Comparison of ENCODE assay signal across 8 cellular contexts in genomic region chr1:17661546-17662157, GRCh38.
DNase-seq lines count a peak whose midpoint lies in the region; ATAC-seq, FAIRE-seq and TF ChIP-seq lines count a peak whose summit lies in the region.

No MANE protein-coding gene starts in this region.

- peak; percentile 64 for DNase-seq in BE2C
- DNase-seq in GM18507 (ENCODE audit: extremely low spot score, insufficient read length, low read depth): peak; percentile 36
- peak; percentile 60 for DNase-seq in PC-3
- peak; percentile 82 for DNase-seq in activated effector memory CD4-positive, alpha-beta T cell treated with anti-CD3 and anti-CD28 coated beads, Interleukin-2, amount 50 U/mL, for 16 hours
- peak; percentile 77 to 89 for DNase-seq in aorta

- H3K9ac ChIP-seq in PC-3 (ENCODE audit: low read length) (no peak overlapping the region), parathyroid adenoma (no peak overlapping the region)

- WGBS in gastroesophageal sphincter (ENCODE audit: low coverage in 1 of 2), 2 donors: 80% methylated on average over 7 of the region's 15 CpGs; no CpG with 5 or more reads in 1 of the 2 donors
- WGBS in aorta, 2 donors: 48 to 49% methylated on average over 15 of the region's 15 CpGs

- no peaks in the 10 kb centered on the region for H3K9me2 ChIP-seq in PC-3 (replicated peaks; ENCODE audit: low read length)

- H2AFZ ChIP-seq in PC-3 (ENCODE audit: low read length): no peak overlapping the region
- no peak overlapping the region for H2AFZ ChIP-seq in parathyroid adenoma

- TF ChIP-seq CTCF in BE2C (IDR thresholded peaks at IDR 0.05; ENCODE audit: low read depth, low read length): peak; percentile 70
- peak; percentile 92 for TF ChIP-seq CTCF in PC-3 (conservative IDR thresholded peaks at IDR 0.05; ENCODE audit: low read depth, low read length)
- TF ChIP-seq CTCF in gastroesophageal sphincter (IDR thresholded peaks at IDR 0.05): peak in 3 of 4 experiments; percentile 73 to 85 (median 83)
- peak; percentile 60 for TF ChIP-seq CTCF in parathyroid adenoma (IDR thresholded peaks at IDR 0.05)

- H3K27me3 ChIP-seq in BE2C (no peaks in the 10 kb centered on the region), PC-3 (ENCODE audit: low read length) (no peaks in the 10 kb centered on the region), gastroesophageal sphincter (no peaks in the 10 kb centered on the region), parathyroid adenoma (ENCODE audit: control insufficient read depth, insufficient read depth, low read length) (no peaks in the 10 kb centered on the region), aorta (ENCODE audit: control insufficient read depth in 1 of 2, insufficient read depth in 2 of 2, low read length in 1 of 2) (no peaks in the 10 kb centered on the region)

- CTCF ChIA-PET in PC-3 (lab: Charles Lee): interaction anchor here (0.5 to 1.1 kb wide), 5 partner anchors 19 to 914 kb away, joined by 3 to 5 read pairs (median 3); no protein-coding TSS in a partner anchor

- no TSS peak for BruUV-seq in PC-3 (replicated peaks; lab: Mats Ljungman, UMichigan)

- no peaks in the 10 kb centered on the region for H3K79me2 ChIP-seq in PC-3 (ENCODE audit: low read length)
- no peaks in the 10 kb centered on the region for H3K79me2 ChIP-seq in parathyroid adenoma

- H3K36me3 ChIP-seq in BE2C (no peaks in the 10 kb centered on the region), PC-3 (ENCODE audit: low read depth, low read length) (no peaks in the 10 kb centered on the region), gastroesophageal sphincter (peaks cover 0 to 97% of the 10 kb centered on the region in 2 donors), parathyroid adenoma (ENCODE audit: control insufficient read depth, insufficient read depth, low read length) (no peaks in the 10 kb centered on the region), aorta (ENCODE audit: control insufficient read depth in 1 of 2, insufficient read depth in 2 of 2, low read length in 1 of 2) (peaks cover 0 to 21% of the 10 kb centered on the region in 2 donors)

- 0 out of 2 replicates have a peak, but pooled peaks cover 2% of the 10 kb centered on the region for H3K4me1 ChIP-seq in BE2C
- H3K4me1 ChIP-seq in PC-3 (ENCODE audit: insufficient read depth, low read length): no peaks in the 10 kb centered on the region
- H3K4me1 ChIP-seq in gastroesophageal sphincter: no peaks in the 10 kb centered on the region
- H3K4me1 ChIP-seq in parathyroid adenoma: no peaks in the 10 kb centered on the region
- H3K4me1 ChIP-seq in aorta (ENCODE audit: control insufficient read depth in 1 of 2, insufficient read depth in 2 of 2, low read length in 2 of 2): no peaks in the 10 kb centered on the region

- H3K4me2 ChIP-seq in PC-3 (ENCODE audit: low read length) (no peak overlapping the region), parathyroid adenoma (ENCODE audit: low read length) (no peak overlapping the region)

- no peaks in the 10 kb centered on the region for H4K20me1 ChIP-seq in PC-3 (ENCODE audit: low read length)

- ATAC-seq in PC-3: peak; percentile 85
- peak; percentile 49 for ATAC-seq in gastroesophageal sphincter
- ATAC-seq in aorta (ENCODE audit: low FRiP score): peak; percentile 34
- no peak for ATAC-seq in GM19324 (IDR thresholded peaks at IDR 0.05; ENCODE audit: low FRiP score, unreplicated experiment)

- TF ChIP-seq POLR2A in gastroesophageal sphincter (IDR thresholded peaks at IDR 0.05): no peak

- H3K4me3 ChIP-seq in BE2C (ENCODE audit: low read depth, low read length) (no peak overlapping the region), PC-3 (ENCODE audit: low read length) (no peak overlapping the region), gastroesophageal sphincter (no peak overlapping the region), parathyroid adenoma (ENCODE audit: low read depth, low read length) (no peak overlapping the region), aorta (ENCODE audit: low read length in 2 of 2) (no peak overlapping the region)

- no peaks in the 10 kb centered on the region for H3K9me3 ChIP-seq in BE2C
- H3K9me3 ChIP-seq in PC-3 (ENCODE audit: low read length): no peaks in the 10 kb centered on the region
- no peaks in the 10 kb centered on the region for H3K9me3 ChIP-seq in gastroesophageal sphincter
- no peaks in the 10 kb centered on the region for H3K9me3 ChIP-seq in parathyroid adenoma (ENCODE audit: control insufficient read depth, low read length)
- no peaks in the 10 kb centered on the region for H3K9me3 ChIP-seq in aorta (ENCODE audit: control insufficient read depth, low read length)

- intact Hi-C loops in PC-3 (cut with micrococcal nuclease): loop anchor here (1.0 to 5.0 kb wide), 2 partner anchors 165 to 921 kb away; no protein-coding TSS in a partner anchor
- intact Hi-C loops in aorta (cut with DNase I): loop anchor here in 1 of 2 donors (10.0 kb wide), 2 partner anchors 227 to 433 kb away; partner anchors contain the start of gene RCC2

- no peaks in the 10 kb centered on the region for H3F3A ChIP-seq in PC-3 (ENCODE audit: low read length, unreplicated experiment)

- POLR2A ChIA-PET in PC-3 (lab: Charles Lee; ENCODE audit: unreplicated experiment): no interaction called here

- H3K27ac ChIP-seq in PC-3 (ENCODE audit: low read length) (no peak overlapping the region), gastroesophageal sphincter (no peak overlapping the region), parathyroid adenoma (no peak overlapping the region), aorta (ENCODE audit: low read depth in 1 of 2, low read length in 2 of 2) (no peak overlapping the region)

- TF ChIP-seq EP300 in gastroesophageal sphincter (IDR thresholded peaks at IDR 0.05): no peak

- no peak for FAIRE-seq in GM18507 (lab: Jason Lieb, UNC)
